Comparison of ENCODE assay signal across 14 cellular contexts in genomic region chr1:160714047-160714648, GRCh38. TPM values are rescaled to one million over a fixed set of nuclear protein-coding genes. Genes with fewer than 3 reads are reported as not detected.
DNase-seq lines count a peak whose midpoint lies in the region; ATAC-seq, FAIRE-seq and TF ChIP-seq lines count a peak whose summit lies in the region.
"Not testable (repeated sequence)": the region's sequence is repeated elsewhere in the genome, so short reads cannot be mapped to it uniquely, and the experiment has no call there.
"Had no signal": no experiment of that assay in that cellular context is flagged by ENCODE, and none has a peak within 500 bp of the region (broad histone marks: within the 10 kb centered on the region; RNA-seq: fewer than 3 reads in every experiment).

No MANE protein-coding gene starts in this region.

- ATAC-seq in activated CD8-positive, alpha-beta T cell treated with anti-CD3 and anti-CD28 coated beads, Interleukin-2, amount 10 ng/mL, durations not matched to agents 7 days and 5 days: peak; percentile 18
- ATAC-seq in lower lobe of right lung: peak; percentile 17 to 18
- ATAC-seq in stimulated activated naive CD8-positive, alpha-beta T cell treated with anti-CD3 and anti-CD28 coated beads, Interleukin-15, Interleukin-2, amounts not matched to agents 100 U/mL and 50 U/mL, for 24 hours: peak; percentile 49

- peak overlapping the region; percentile 13; the same call in 1 of the 2 replicates for H3K4me2 ChIP-seq in OCI-LY7 (ENCODE audit: low read length)

- TF ChIP-seq CTCF in CD14-positive monocyte (IDR thresholded peaks at IDR 0.05); OCI-LY7 (conservative IDR thresholded peaks at IDR 0.05; ENCODE audit: low read length); bronchial epithelial cell (IDR thresholded peaks at IDR 0.05; ENCODE audit: insufficient read depth, low read length, severe bottlenecking); lower lobe of right lung (IDR thresholded peaks at IDR 0.05): not testable (repeated sequence)

- intact Hi-C loops in CD14-positive monocyte (cut with micrococcal nuclease); OCI-LY7 (cut with micrococcal nuclease; ENCODE audit: unreplicated experiment); lower lobe of right lung (cut with DNase I): not testable (repeated sequence)

- DNase-seq in CD14-positive monocyte (ENCODE audit: low spot score); GM12892 (ENCODE audit: insufficient read length); OCI-LY7 (ENCODE audit: low spot score); activated CD8-positive, alpha-beta T cell treated with anti-CD3 and anti-CD28 coated beads, Interleukin-2, amount 10 ng/mL, durations not matched to agents 7 days and 5 days; bronchial epithelial cell (ENCODE audit: low read depth); lower lobe of right lung; stimulated activated naive CD8-positive, alpha-beta T cell treated with anti-CD3 and anti-CD28 coated beads, Interleukin-15, Interleukin-2, amounts not matched to agents 100 U/mL and 50 U/mL, for 24 hours: not testable (repeated sequence)

- H3K9me3 ChIP-seq in OCI-LY7 (ENCODE audit: low read length); lower lobe of right lung: not testable (repeated sequence)

- not testable (repeated sequence) for BruUV-seq in OCI-LY7 (replicated peaks; lab: Mats Ljungman, UMichigan)

- H3K79me2 ChIP-seq in OCI-LY7 (ENCODE audit: insufficient read depth, low read depth, low read length): peaks cover 44% of the 10 kb centered on the region

- peaks cover 14% of the 10 kb centered on the region; the same call in 1 of the 2 replicates for H3K36me3 ChIP-seq in OCI-LY7 (ENCODE audit: insufficient read depth, low read length)
- not testable (repeated sequence) for H3K36me3 ChIP-seq in bronchial epithelial cell (ENCODE audit: control insufficient read depth, insufficient read depth, low read length); lower lobe of right lung

- POLR2A ChIA-PET in OCI-LY7 (lab: Charles Lee): interaction anchor here (0.7 to 1.0 kb wide), 3 partner anchors 83 to 509 kb away, joined by 3 to 4 read pairs (median 3); partner anchors contain the start of gene PEA15
- POLR2A ChIA-PET in activated CD8-positive, alpha-beta T cell treated with anti-CD3 and anti-CD28 coated beads, Interleukin-2, amount 10 ng/mL, durations not matched to agents 7 days and 5 days (lab: Charles Lee): interaction anchor here (1.6 to 4.2 kb wide), 2 partner anchors 11 to 24 kb away, joined by 4 to 44 read pairs; no protein-coding TSS in a partner anchor

- peak overlapping the region in 4 of 7 donors; percentile 28 to 63 (median 52) for H3K27ac Mint-ChIP-seq in CD14-positive monocyte
- peak overlapping the region; percentile 59 for H3K27ac Mint-ChIP-seq in activated CD8-positive, alpha-beta T cell treated with anti-CD3 and anti-CD28 coated beads, Interleukin-2, amount 10 ng/mL, durations not matched to agents 7 days and 5 days

- H3K27me3 Mint-ChIP-seq in CD14-positive monocyte (ENCODE audit: low read depth in 3 of 3); activated CD8-positive, alpha-beta T cell treated with anti-CD3 and anti-CD28 coated beads, Interleukin-2, amount 10 ng/mL, durations not matched to agents 7 days and 5 days (ENCODE audit: low read depth): not testable (repeated sequence)

- H3K9me3 Mint-ChIP-seq in CD14-positive monocyte; activated CD8-positive, alpha-beta T cell treated with anti-CD3 and anti-CD28 coated beads, Interleukin-2, amount 10 ng/mL, durations not matched to agents 7 days and 5 days (ENCODE audit: insufficient read depth): not testable (repeated sequence)

- H3K4me1 Mint-ChIP-seq in CD14-positive monocyte: peaks cover 48% of the 10 kb centered on the region
- H3K4me1 Mint-ChIP-seq in activated CD8-positive, alpha-beta T cell treated with anti-CD3 and anti-CD28 coated beads, Interleukin-2, amount 10 ng/mL, durations not matched to agents 7 days and 5 days (ENCODE audit: low read depth): peaks cover 53% of the 10 kb centered on the region

- not testable (repeated sequence) for H3K4me3 ChIP-seq in OCI-LY7 (ENCODE audit: low read depth, low read length, poor library complexity, severe bottlenecking); bronchial epithelial cell (ENCODE audit: low read depth, low read length); lower lobe of right lung

- not testable (repeated sequence) for H2AFZ ChIP-seq in OCI-LY7 (ENCODE audit: low read length)

- TF ChIP-seq POLR2A in GM12892 (IDR thresholded peaks at IDR 0.05; ENCODE audit: low read depth, low read length): not testable (repeated sequence)

- FAIRE-seq in GM12892 (lab: Jason Lieb, UNC): peak; percentile 56
- FAIRE-seq in bronchial epithelial cell (lab: Jason Lieb, UNC): peak; percentile 96

- not testable (repeated sequence) for H3K27me3 ChIP-seq in bronchial epithelial cell (ENCODE audit: control insufficient read depth, insufficient read depth, low read length); lower lobe of right lung (ENCODE audit: low read depth)

- CTCF ChIA-PET in OCI-LY7 (lab: Charles Lee; ENCODE audit: unreplicated experiment): interaction anchor here (1.3 kb wide), 1 partner anchor 39 kb away, joined by 4 read pairs; no protein-coding TSS in a partner anchor
- CTCF ChIA-PET in activated CD8-positive, alpha-beta T cell treated with anti-CD3 and anti-CD28 coated beads, Interleukin-2, amount 10 ng/mL, durations not matched to agents 7 days and 5 days (lab: Charles Lee): interaction anchor here (1.4 to 6.7 kb wide), 10 partner anchors 11 to 240 kb away, joined by 3 to 147 read pairs (median 16); partner anchors contain the start of gene ITLN2

- H3K4me3 Mint-ChIP-seq in CD14-positive monocyte; activated CD8-positive, alpha-beta T cell treated with anti-CD3 and anti-CD28 coated beads, Interleukin-2, amount 10 ng/mL, durations not matched to agents 7 days and 5 days: not testable (repeated sequence)

- H3K9me2 ChIP-seq in OCI-LY7 (ENCODE audit: insufficient read depth, low read length): not testable (repeated sequence)

- not testable (repeated sequence) for H3K27ac ChIP-seq in OCI-LY7 (ENCODE audit: low read depth, low read length, poor library complexity, severe bottlenecking); lower lobe of right lung

- not testable (repeated sequence) for H3K36me3 Mint-ChIP-seq in CD14-positive monocyte; activated CD8-positive, alpha-beta T cell treated with anti-CD3 and anti-CD28 coated beads, Interleukin-2, amount 10 ng/mL, durations not matched to agents 7 days and 5 days (ENCODE audit: low read depth)

- H4K20me1 ChIP-seq in OCI-LY7 (ENCODE audit: insufficient read depth, low read length): not testable (repeated sequence)

- H3K4me1 ChIP-seq in OCI-LY7 (ENCODE audit: insufficient read depth, low read length, poor library complexity, severe bottlenecking): peaks cover 37% of the 10 kb centered on the region
- H3K4me1 ChIP-seq in lower lobe of right lung: not testable (repeated sequence)

RNA-seq across cellular contexts. Expression of gene CD48, which starts 2.5 kb away (rescaled TPM):
- 100 to 1,000 TPM; 356 to 363 TPM for polyA plus RNA-seq in CD14-positive monocyte
- 745 TPM for polyA plus RNA-seq in GM12892 (2012; ENCODE audit: missing spikeins)
- 131 and 150 TPM in 2 replicates for total RNA-seq in OCI-LY7 (2014; rRNA removed; shearing (Covaris generic))
- 131 and 149 TPM in 2 replicates for total RNA-seq in OCI-LY7 (2022)
- 100 to 1,000 TPM; 325 to 327 TPM for total RNA-seq in activated CD8-positive, alpha-beta T cell treated with anti-CD3 and anti-CD28 coated beads, Interleukin-2, amount 10 ng/mL, durations not matched to agents 7 days and 5 days
- not detected in 2 replicates for total RNA-seq in bronchial epithelial cell
- 26.3 TPM for total RNA-seq in lower lobe of right lung
- total RNA-seq: Caco-2, Daoy, HT1080, MCF 10A, PC-3 had no signal
- polyA plus RNA-seq: BJ had no signal

RNA-seq across cellular contexts. Expression of gene SLAMF7, which starts 24.9 kb away (rescaled TPM):
- polyA plus RNA-seq in CD14-positive monocyte: 10 to 100 TPM; 15.8 to 16.0 TPM
- 149 TPM for polyA plus RNA-seq in GM12892 (2012; ENCODE audit: missing spikeins)
- not detected in 2 replicates for total RNA-seq in OCI-LY7 (2014; rRNA removed; shearing (Covaris generic))
- total RNA-seq in OCI-LY7 (2022) (not detected in 2 replicates), bronchial epithelial cell (0.79 and 3.3 TPM in 2 replicates), lower lobe of right lung (7.9 TPM)
- total RNA-seq in activated CD8-positive, alpha-beta T cell treated with anti-CD3 and anti-CD28 coated beads, Interleukin-2, amount 10 ng/mL, durations not matched to agents 7 days and 5 days: 100 to 1,000 TPM in 1 of 2 experiments, 10 to 100 TPM in 1; 88.5 to 102 TPM
- total RNA-seq: Caco-2, GM23338 had no signal
- polyA plus RNA-seq: BJ had no signal

Comparison
In these comparisons a context has a peak if more than half of its experiments do, and no peak if none do; other contexts are left out.
1. RNA of gene CD48, which starts 2.5 kb away (total RNA-seq): 325 to 327 TPM in activated CD8-positive, alpha-beta T cell treated with anti-CD3 and anti-CD28 coated beads, Interleukin-2, amount 10 ng/mL, durations not matched to agents 7 days and 5 days, 131 to 150 TPM in OCI-LY7 and 26.3 TPM in lower lobe of right lung (single experiment); not detected in bronchial epithelial cell; every median in the first group is over 10 times any median in the second.
2. RNA of gene SLAMF7, which starts 24.9 kb away (total RNA-seq): 88.5 to 102 TPM in activated CD8-positive, alpha-beta T cell treated with anti-CD3 and anti-CD28 coated beads, Interleukin-2, amount 10 ng/mL, durations not matched to agents 7 days and 5 days; 7.9 TPM in lower lobe of right lung (single experiment), 0.79 to 3.3 TPM in bronchial epithelial cell and not detected in OCI-LY7; every median in the first group is over 10 times any median in the second.
3. Peak in every context shown above with its lines, with median percentiles within 50 percentile points of each other: ATAC-seq.